1 cellular context compared by ENCODE assay signal in genomic region chr1:202017385-202018225, GRCh38.
TF ChIP-seq lines count a peak whose summit lies in the region.

No MANE protein-coding gene starts in this region.

TF ChIP-seq in GM23338, 12 proteins besides CTCF, POLR2A, EP300 and RAD21 (continued from another document):
- TF ChIP-seq, protein P1, sequence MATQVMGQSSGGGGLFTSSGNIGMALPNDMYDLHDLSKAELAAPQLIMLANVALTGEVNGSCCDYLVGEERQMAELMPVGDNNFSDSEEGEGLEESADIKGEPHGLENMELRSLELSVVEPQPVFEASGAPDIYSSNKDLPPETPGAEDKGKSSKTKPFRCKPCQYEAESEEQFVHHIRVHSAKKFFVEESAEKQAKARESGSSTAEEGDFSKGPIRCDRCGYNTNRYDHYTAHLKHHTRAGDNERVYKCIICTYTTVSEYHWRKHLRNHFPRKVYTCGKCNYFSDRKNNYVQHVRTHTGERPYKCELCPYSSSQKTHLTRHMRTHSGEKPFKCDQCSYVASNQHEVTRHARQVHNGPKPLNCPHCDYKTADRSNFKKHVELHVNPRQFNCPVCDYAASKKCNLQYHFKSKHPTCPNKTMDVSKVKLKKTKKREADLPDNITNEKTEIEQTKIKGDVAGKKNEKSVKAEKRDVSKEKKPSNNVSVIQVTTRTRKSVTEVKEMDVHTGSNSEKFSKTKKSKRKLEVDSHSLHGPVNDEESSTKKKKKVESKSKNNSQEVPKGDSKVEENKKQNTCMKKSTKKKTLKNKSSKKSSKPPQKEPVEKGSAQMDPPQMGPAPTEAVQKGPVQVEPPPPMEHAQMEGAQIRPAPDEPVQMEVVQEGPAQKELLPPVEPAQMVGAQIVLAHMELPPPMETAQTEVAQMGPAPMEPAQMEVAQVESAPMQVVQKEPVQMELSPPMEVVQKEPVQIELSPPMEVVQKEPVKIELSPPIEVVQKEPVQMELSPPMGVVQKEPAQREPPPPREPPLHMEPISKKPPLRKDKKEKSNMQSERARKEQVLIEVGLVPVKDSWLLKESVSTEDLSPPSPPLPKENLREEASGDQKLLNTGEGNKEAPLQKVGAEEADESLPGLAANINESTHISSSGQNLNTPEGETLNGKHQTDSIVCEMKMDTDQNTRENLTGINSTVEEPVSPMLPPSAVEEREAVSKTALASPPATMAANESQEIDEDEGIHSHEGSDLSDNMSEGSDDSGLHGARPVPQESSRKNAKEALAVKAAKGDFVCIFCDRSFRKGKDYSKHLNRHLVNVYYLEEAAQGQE (IDR thresholded peaks at IDR 0.05; ENCODE audit: unreplicated experiment): no peak
- TF ChIP-seq STAT1 (IDR thresholded peaks at IDR 0.05; ENCODE audit: unreplicated experiment) (no peak), NANOG (IDR thresholded peaks at IDR 0.05; ENCODE audit: borderline replicate concordance) (no peak), ZNF114 (CRISPR knock-in tag; IDR thresholded peaks at IDR 0.05) (no peak), JUNB (IDR thresholded peaks at IDR 0.05; ENCODE audit: unreplicated experiment) (no peak), ZNF331 (CRISPR knock-in tag; IDR thresholded peaks at IDR 0.05; ENCODE audit: low read depth) (no peak), POLR2AphosphoS5 (IDR thresholded peaks at IDR 0.05; ENCODE audit: low read depth) (no peak), CREB1 (CRISPR knock-in tag; IDR thresholded peaks at IDR 0.05; ENCODE audit: low read depth) (no peak)
- TF ChIP-seq, protein P2, sequence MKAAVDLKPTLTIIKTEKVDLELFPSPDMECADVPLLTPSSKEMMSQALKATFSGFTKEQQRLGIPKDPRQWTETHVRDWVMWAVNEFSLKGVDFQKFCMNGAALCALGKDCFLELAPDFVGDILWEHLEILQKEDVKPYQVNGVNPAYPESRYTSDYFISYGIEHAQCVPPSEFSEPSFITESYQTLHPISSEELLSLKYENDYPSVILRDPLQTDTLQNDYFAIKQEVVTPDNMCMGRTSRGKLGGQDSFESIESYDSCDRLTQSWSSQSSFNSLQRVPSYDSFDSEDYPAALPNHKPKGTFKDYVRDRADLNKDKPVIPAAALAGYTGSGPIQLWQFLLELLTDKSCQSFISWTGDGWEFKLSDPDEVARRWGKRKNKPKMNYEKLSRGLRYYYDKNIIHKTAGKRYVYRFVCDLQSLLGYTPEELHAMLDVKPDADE (IDR thresholded peaks at IDR 0.05): no peak
